8 cellular contexts compared by ENCODE assay signal in the genomic region with DNA sequence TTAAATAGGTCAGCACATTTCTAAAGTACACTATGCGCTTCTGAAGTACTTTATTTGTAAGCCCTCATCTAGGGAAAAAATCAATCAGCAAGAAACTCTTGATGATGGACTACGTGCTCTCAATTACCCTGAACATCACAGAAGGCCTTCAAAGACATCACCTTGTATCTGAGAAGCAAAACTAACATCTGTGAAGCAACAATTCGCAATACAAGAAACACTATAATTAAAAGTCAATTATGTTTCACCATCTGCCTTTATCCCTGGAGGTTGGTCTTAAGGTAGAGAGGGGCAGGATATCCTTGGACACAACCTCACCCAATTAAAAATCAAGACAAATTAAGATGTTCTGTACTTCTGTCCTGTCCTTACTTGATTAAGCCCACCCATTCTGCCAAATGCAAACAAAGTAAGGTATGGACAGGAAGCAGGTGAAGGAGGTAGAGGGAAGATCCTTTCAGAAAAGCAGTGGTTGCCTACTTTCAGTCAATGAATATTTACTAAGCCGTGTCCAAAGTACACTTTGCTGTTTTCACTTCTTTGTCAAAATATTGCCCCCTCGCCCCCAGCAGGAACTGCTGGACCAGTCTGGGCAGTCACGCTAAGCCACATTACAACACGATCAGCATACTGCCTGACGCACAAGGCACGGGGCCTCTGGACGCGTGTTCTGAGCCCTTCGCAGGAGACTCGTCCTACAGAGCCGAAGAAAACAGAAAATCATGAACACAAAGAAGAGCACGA. TPM values are rescaled to one million over a fixed set of nuclear protein-coding genes. Genes with fewer than 3 reads are reported as not detected.
DNase-seq lines count a peak whose midpoint lies in the region; ATAC-seq, FAIRE-seq and TF ChIP-seq lines count a peak whose summit lies in the region.

No MANE protein-coding gene starts in this region.

- FAIRE-seq in D721Med (lab: Jason Lieb, UNC) (peak; percentile 38), HTR-8/SVneo (lab: Jason Lieb, UNC) (no peak)

- in situ Hi-C loops in gastrocnemius medialis (cut with MboI; ENCODE audit: low sequenced_read_pairs in 4 of 4), result loop anchor here (5.0 to 25.0 kb wide), 12 partner anchors 62 to 1548 kb away; a partner anchor contains a TSS

- H3K4me3 ChIP-seq in SJCRH30 (peak overlapping the region; percentile 91), body of pancreas (peak overlapping the region; percentile 48 to 75), iPS-15b (ENCODE audit: low read depth, low read length) (peak overlapping the region; percentile 62), gastrocnemius medialis (peak overlapping the region; percentile 75 to 94 (median 83))

- TF ChIP-seq POLR2A in body of pancreas (IDR thresholded peaks at IDR 0.05) (no peak), gastrocnemius medialis (IDR thresholded peaks at IDR 0.05) (no peak)

- H3K9ac ChIP-seq in iPS-15b (ENCODE audit: low read depth, low read length), result peak overlapping the region; percentile 54

- WGBS in body of pancreas, 2 donors, result 4 to 5% methylated on average over 14 to 15 of the region's 15 CpGs

- H3K36me3 ChIP-seq in SJCRH30 (0 out of 2 replicates have a peak, but pooled peaks cover 1% of the 10 kb centered on the region), body of pancreas (replicated peaks in 1 of 2; ENCODE audit: insufficient read depth in 1 of 2, low read depth in 2 of 2) (no peaks in the 10 kb centered on the region), iPS-15b (ENCODE audit: control insufficient read depth, insufficient read depth, low read length) (no peaks in the 10 kb centered on the region), gastrocnemius medialis (no peaks in the 10 kb centered on the region)

- H3K9me3 ChIP-seq in SJCRH30 (replicated peaks) (no peaks in the 10 kb centered on the region), body of pancreas (no peaks in the 10 kb centered on the region), iPS-15b (ENCODE audit: control insufficient read depth, insufficient read depth, low read length) (no peaks in the 10 kb centered on the region), gastrocnemius medialis (no peaks in the 10 kb centered on the region)

- ATAC-seq in GM21381 (IDR thresholded peaks at IDR 0.05; ENCODE audit: unreplicated experiment) (peak; percentile 12), body of pancreas (peak; percentile 34), gastrocnemius medialis (peak; percentile 28 to 41)

- H3K27me3 ChIP-seq in SJCRH30 (no peaks in the 10 kb centered on the region), body of pancreas (no peaks in the 10 kb centered on the region), iPS-15b (ENCODE audit: control insufficient read depth, insufficient read depth, low read length) (no peaks in the 10 kb centered on the region), gastrocnemius medialis (no peaks in the 10 kb centered on the region)

- intact Hi-C loops in body of pancreas (cut with DNase I), result no loop called here
- intact Hi-C loops in gastrocnemius medialis (cut with DNase I; ENCODE audit: low total_unique reads), result loop anchor here (2.0 to 10.0 kb wide), 8 partner anchors 62 to 1763 kb away; a partner anchor contains a TSS

- peaks cover 5% of the 10 kb centered on the region for H3K4me1 ChIP-seq in SJCRH30
- peaks cover 60% of the 10 kb centered on the region for H3K4me1 ChIP-seq in body of pancreas
- H3K4me1 ChIP-seq in iPS-15b (ENCODE audit: control insufficient read depth, insufficient read depth, low read length), result peaks cover 2% of the 10 kb centered on the region
- H3K4me1 ChIP-seq in gastrocnemius medialis, result peaks cover 42 to 56% of the 10 kb centered on the region in 2 donors

- no peak for DNase-seq in D721Med (ENCODE audit: insufficient read length, low spot score)
- DNase-seq in HTR-8/SVneo (ENCODE audit: insufficient read length, low spot score), result peak; percentile 24
- DNase-seq in SJCRH30, result peak; percentile 32 to 53
- peak; percentile 60 to 77 (median 68) for DNase-seq in body of pancreas
- DNase-seq in gastrocnemius medialis, result peak; percentile 68 to 73
- DNase-seq in GM19240 (ENCODE audit: insufficient read length, low spot score), result no peak

- TF ChIP-seq CTCF in D721Med (IDR thresholded peaks at IDR 0.05; ENCODE audit: insufficient read depth, missing control alignments) (no peak), body of pancreas (IDR thresholded peaks at IDR 0.05) (no peak), gastrocnemius medialis (IDR thresholded peaks at IDR 0.05 in 4 of 5, conservative IDR thresholded peaks at IDR 0.05 in 1 of 5) (no peak)

- H3K27ac ChIP-seq in SJCRH30 (peak overlapping the region; percentile 97), body of pancreas (peak overlapping the region; percentile 97 to 99 (median 98)), gastrocnemius medialis (peak overlapping the region; percentile 96 to 99 (median 98))

RNA-seq across cellular contexts. Expression of a gene that starts 0.9 kb away (rescaled TPM):
- 26.9 and 27.2 TPM in 2 replicates for total RNA-seq in SJCRH30 (2014; rRNA removed; shearing (Covaris generic))
- total RNA-seq in body of pancreas (10 to 100 TPM; 15.0 to 18.1 TPM), gastrocnemius medialis (100 to 1,000 TPM in 2 of 4 donors, 10 to 100 TPM in 2; 93.3 to 176 (median 99.8) TPM)

RNA-seq across cellular contexts. Expression of a gene that starts 57.6 kb away (rescaled TPM):
- total RNA-seq in SJCRH30 (2014; rRNA removed; shearing (Covaris generic)), result 0.46 and 1.2 TPM in 2 replicates
- total RNA-seq in body of pancreas (1 to 10 TPM; 4.2 to 8.2 TPM), gastrocnemius medialis (1 to 10 TPM in 1 of 4 donors, under 1 TPM in 1, not detected in 2; 0.80 to 1.2 TPM)

Comparison
In these comparisons a context has a peak if more than half of its experiments do, and no peak if none do; other contexts are left out.
1. DNase-seq: peak in HTR-8/SVneo (single experiment), SJCRH30 (2 of 2), body of pancreas (4 of 4) and gastrocnemius medialis (2 of 2); none in D721Med (single experiment) and GM19240 (single experiment).
2. Peak in every context shown above with its lines, with median percentiles within 50 percentile points of each other: ATAC-seq, H3K27ac ChIP-seq and H3K4me3 ChIP-seq.